ENCODE assay signal across 11 cellular contexts in the genomic region with DNA sequence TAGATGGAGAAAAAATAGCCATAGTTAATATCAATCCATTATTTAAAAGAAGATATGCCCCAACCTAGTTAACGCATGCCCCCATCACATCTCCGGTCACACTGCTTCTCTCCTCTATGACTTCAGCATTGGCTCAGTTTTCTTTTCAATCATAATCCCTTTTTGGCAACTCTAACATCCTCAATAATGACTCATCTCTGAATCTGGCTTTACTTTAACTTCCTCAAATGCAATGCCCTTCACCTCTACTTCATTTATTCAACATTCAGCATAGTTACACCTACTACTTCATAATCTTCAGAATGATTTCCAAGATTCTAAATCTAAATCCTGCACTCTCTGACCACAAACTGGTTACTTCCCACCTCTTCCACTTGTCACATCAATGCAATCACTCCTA.
A peak's percentile ranks its signal among the peaks of the same experiment; 100 is the strongest.
DNase-seq lines count a peak whose midpoint lies in the region; ATAC-seq lines count a peak whose summit lies in the region.
"Had no signal": no experiment of that assay in that cellular context is flagged by ENCODE, and none has a peak within 500 bp of the region (broad histone marks: within the 10 kb centered on the region; RNA-seq: fewer than 3 reads in every experiment).

No MANE protein-coding gene starts in this region.

- peaks cover 15 to 17% of the 10 kb centered on the region in 2 donors for H3K9me3 Mint-ChIP-seq in stimulated activated naive CD8-positive, alpha-beta T cell treated with anti-CD3 and anti-CD28 coated beads, Interleukin-15, amount 100 ng/mL, for 72 hours

- peak; percentile 100 for ATAC-seq in HG02885 (IDR thresholded peaks at IDR 0.05; ENCODE audit: poor library complexity, unreplicated experiment)
- ATAC-seq in stimulated activated naive CD8-positive, alpha-beta T cell treated with anti-CD3 and anti-CD28 coated beads, Interleukin-15, amount 100 ng/mL, for 72 hours: no peak

- no peak overlapping the region for H3K27ac Mint-ChIP-seq in stimulated activated naive CD8-positive, alpha-beta T cell treated with anti-CD3 and anti-CD28 coated beads, Interleukin-15, amount 100 ng/mL, for 72 hours

- H3K27me3 Mint-ChIP-seq in stimulated activated naive CD8-positive, alpha-beta T cell treated with anti-CD3 and anti-CD28 coated beads, Interleukin-15, amount 100 ng/mL, for 72 hours: no peaks in the 10 kb centered on the region

- DNase-seq in DMS53 (lab: John Stamatoyannopoulos, UW) (peak; percentile 16), DMS53 treated with DMSO at 0.1 percent for 48 hours (lab: John Stamatoyannopoulos, UW; ENCODE audit: unreplicated experiment) (no peak), MV-4-11 (lab: John Stamatoyannopoulos, UW) (peak; percentile 82), stromal cell of bone marrow (ENCODE audit: low read depth) (peak; percentile 40), NCI-H146 treated with DMSO at 0.1 percent for 48 hours (lab: John Stamatoyannopoulos, UW; ENCODE audit: unreplicated experiment) (no peak), T-helper 9 cell (no peak)
- no peak for DNase-seq in stimulated activated naive CD8-positive, alpha-beta T cell treated with anti-CD3 and anti-CD28 coated beads, Interleukin-15, amount 100 ng/mL, for 72 hours
- DNase-seq: activated CD4-positive, alpha-beta T cell treated with anti-CD3 and anti-CD28 coated beads, Interleukin-2, amount 50 U/mL, for 48 hours; GOT3; NCI-H510A treated with DMSO at 0.1 percent for 48 hours had no signal

- H3K4me1 Mint-ChIP-seq in stimulated activated naive CD8-positive, alpha-beta T cell treated with anti-CD3 and anti-CD28 coated beads, Interleukin-15, amount 100 ng/mL, for 72 hours: no peaks in the 10 kb centered on the region

- H3K4me3 Mint-ChIP-seq in stimulated activated naive CD8-positive, alpha-beta T cell treated with anti-CD3 and anti-CD28 coated beads, Interleukin-15, amount 100 ng/mL, for 72 hours: no peak overlapping the region

Comparison
In these comparisons a context has a peak if more than half of its experiments do, and no peak if none do; other contexts are left out.
1. DNase-seq: peak in DMS53 (single experiment), MV-4-11 (single experiment) and stromal cell of bone marrow (single experiment); none in DMS53 treated with DMSO at 0.1 percent for 48 hours (single experiment), stimulated activated naive CD8-positive, alpha-beta T cell treated with anti-CD3 and anti-CD28 coated beads, Interleukin-15, amount 100 ng/mL, for 72 hours (0 of 2), NCI-H146 treated with DMSO at 0.1 percent for 48 hours (single experiment) and T-helper 9 cell (single experiment).